ENCODE assay signal across 1 cellular context in genomic region chr5:56085205-56085604, GRCh38.
A peak's percentile ranks its signal among the peaks of the same experiment; 100 is the strongest.
TF ChIP-seq lines count a peak whose summit lies in the region.

No MANE protein-coding gene starts in this region.

TF ChIP-seq in K562, 482 proteins besides CTCF, POLR2A, EP300 and RAD21 (continued from another document and continues in another):
- TF ChIP-seq ARID3A (IDR thresholded peaks at IDR 0.05; ENCODE audit: borderline replicate concordance, low read depth, low read length) (peak; percentile 44; the same call in 1 of the 2 replicates), ZNF639 (CRISPR knock-in tag; conservative IDR thresholded peaks at IDR 0.05 in 1 of 2, IDR thresholded peaks at IDR 0.05 in 1 of 2) (0 out of 4 replicates have a peak, but pooled peaks of 1 of the 2 experiments have one; percentile 54), ATF7 (IDR thresholded peaks at IDR 0.05) (peak; percentile 91), NRF1 (conservative IDR thresholded peaks at IDR 0.05 in 1 of 2, IDR thresholded peaks at IDR 0.05 in 1 of 2) (peak; percentile 12 to 16; a peak in 1 of 4 replicates), HDAC2 (IDR thresholded peaks at IDR 0.05) (peak; percentile 61; the same call in 1 of the 2 replicates), RBM34 (IDR thresholded peaks at IDR 0.05; ENCODE audit: borderline replicate concordance, insufficient read depth, low read length) (no peak), PTRF (tag; IDR thresholded peaks at IDR 0.05) (no peak), TEAD1 (CRISPR knock-in tag; IDR thresholded peaks at IDR 0.05) (peak in 1 of 2 experiments; percentile 25; a peak in 1 of 4 replicates), ZBTB17 (CRISPR knock-in tag; IDR thresholded peaks at IDR 0.05) (no peak), DPF2 (IDR thresholded peaks at IDR 0.05) (peak; percentile 72; the same call in 1 of the 2 replicates), ZBTB5 (IDR thresholded peaks at IDR 0.05) (no peak), ZNF24 (IDR thresholded peaks at IDR 0.05) (no peak), ARID1B (IDR thresholded peaks at IDR 0.05) (peak; percentile 87), FOXK2 (conservative IDR thresholded peaks at IDR 0.05 in 1 of 2, IDR thresholded peaks at IDR 0.05 in 1 of 2; ENCODE audit: low read depth in 2 of 2) (peak; percentile 42 to 60; a peak in 1 of 4 replicates), ZNF324 (CRISPR knock-in tag; IDR thresholded peaks at IDR 0.05) (no peak), LEF1 (IDR thresholded peaks at IDR 0.05) (peak; percentile 76; the same call in 1 of the 2 replicates), SOX6 (IDR thresholded peaks at IDR 0.05) (peak; percentile 95), PYGO2 (tag; IDR thresholded peaks at IDR 0.05) (peak; percentile 74; the same call in 1 of the 2 replicates), HMGN3 (IDR thresholded peaks at IDR 0.05; ENCODE audit: borderline replicate concordance, extremely low read depth, insufficient read length, low read depth, low read length) (peak; percentile 35), NCOA1 (IDR thresholded peaks at IDR 0.05; ENCODE audit: low read depth) (peak; percentile 90), ZNF507 (tag; conservative IDR thresholded peaks at IDR 0.05) (no peak), ID3 (CRISPR knock-in tag; IDR thresholded peaks at IDR 0.05) (no peak), ID3 (tag; IDR thresholded peaks at IDR 0.05) (peak; percentile 81), FOSL1 (tag; conservative IDR thresholded peaks at IDR 0.05) (peak; percentile 70), ZEB2 (IDR thresholded peaks at IDR 0.05) (peak; percentile 49; the same call in 1 of the 2 replicates), HDAC6 (IDR thresholded peaks at IDR 0.05; ENCODE audit: low read depth, low read length) (no peak), KDM1A (IDR thresholded peaks at IDR 0.05) (peak; percentile 44 to 58; a peak in 2 of 4 replicates), MTA1 (IDR thresholded peaks at IDR 0.05; ENCODE audit: borderline replicate concordance) (peak; percentile 80; the same call in 1 of the 2 replicates), ZC3H4 (CRISPR knock-in tag; IDR thresholded peaks at IDR 0.05; ENCODE audit: borderline replicate concordance) (no peak), CTBP1 (IDR thresholded peaks at IDR 0.05; ENCODE audit: borderline replicate concordance) (peak; percentile 77), TCF3 (CRISPR knock-in tag; IDR thresholded peaks at IDR 0.05) (peak; percentile 57), CBFA2T3 (IDR thresholded peaks at IDR 0.05) (peak; percentile 61), U2AF2 (optimal IDR thresholded peaks at IDR 0.05; ENCODE audit: low read depth, low read length) (no peak), NCOA2 (IDR thresholded peaks at IDR 0.05; ENCODE audit: partially characterized antibody in 2 of 2) (peak; percentile 49 to 54), CEBPG (CRISPR knock-in tag; IDR thresholded peaks at IDR 0.05) (no peak), CEBPG (tag; conservative IDR thresholded peaks at IDR 0.05 in 1 of 2, IDR thresholded peaks at IDR 0.05 in 1 of 2) (peak in 1 of 2 experiments; percentile 56; a peak in 1 of 4 replicates), JUND (IDR thresholded peaks at IDR 0.05; ENCODE audit: borderline replicate concordance, low read depth, low read length) (peak; percentile 47), JUND (tag; IDR thresholded peaks at IDR 0.05; ENCODE audit: borderline replicate concordance, low read depth, low read length) (peak; percentile 84; the same call in 2 of the 3 replicates), ZNF766 (CRISPR knock-in tag; conservative IDR thresholded peaks at IDR 0.05) (peak; percentile 57; the same call in 1 of the 2 replicates), MAZ (CRISPR knock-in tag; conservative IDR thresholded peaks at IDR 0.05 in 1 of 2, IDR thresholded peaks at IDR 0.05 in 1 of 2) (peak in 1 of 2 experiments; percentile 41; a peak in 1 of 4 replicates), HES1 (IDR thresholded peaks at IDR 0.05; ENCODE audit: low read depth) (peak; percentile 91), TEAD4 (IDR thresholded peaks at IDR 0.05; ENCODE audit: low read length) (peak; percentile 75; the same call in 1 of the 2 replicates), TEAD4 (CRISPR knock-in tag; IDR thresholded peaks at IDR 0.05; ENCODE audit: borderline replicate concordance) (no peak), NCOR1 (IDR thresholded peaks at IDR 0.05) (peak; percentile 78), ATF1 (CRISPR knock-in tag; IDR thresholded peaks at IDR 0.05) (no peak), ATF1 (tag; IDR thresholded peaks at IDR 0.05) (peak; percentile 67), CCNT2 (IDR thresholded peaks at IDR 0.05; ENCODE audit: borderline replicate concordance, extremely low read depth, insufficient read length, low read depth, low read length) (peak; percentile 86), BCLAF1 (IDR thresholded peaks at IDR 0.05; ENCODE audit: borderline replicate concordance in 1 of 2, control insufficient read depth in 1 of 2, low read depth in 2 of 2, low read length in 1 of 2) (no peak), AFF1 (IDR thresholded peaks at IDR 0.05; ENCODE audit: low read depth in 1 of 2, partially characterized antibody in 2 of 2) (peak; percentile 48 to 76), NEUROD1 (IDR thresholded peaks at IDR 0.05; ENCODE audit: borderline replicate concordance, low read depth, low read length, partially characterized antibody) (no peak), RBFOX2 (IDR thresholded peaks at IDR 0.05; ENCODE audit: low read depth, low read length) (no peak), NFE2 (IDR thresholded peaks at IDR 0.05; ENCODE audit: low read depth) (peak; percentile 11; the same call in 1 of the 2 replicates), MTA2 (IDR thresholded peaks at IDR 0.05; ENCODE audit: low read depth) (0 out of 2 replicates have a peak, but pooled peaks have one; percentile 47), ZNF217 (CRISPR knock-in tag; IDR thresholded peaks at IDR 0.05) (no peak), MNT (conservative IDR thresholded peaks at IDR 0.05) (0 out of 4 replicates have a peak, but pooled peaks of 1 of the 2 experiments have one; percentile 23), ZNF584 (CRISPR knock-in tag; IDR thresholded peaks at IDR 0.05; ENCODE audit: low read depth) (0 out of 2 replicates have a peak, but pooled peaks have one; percentile 50), POLR2AphosphoS2 (IDR thresholded peaks at IDR 0.05; ENCODE audit: low read length) (no peak), MTF1 (CRISPR knock-in tag; IDR thresholded peaks at IDR 0.05; ENCODE audit: borderline replicate concordance) (no peak), MEIS2 (IDR thresholded peaks at IDR 0.05; ENCODE audit: partially characterized antibody) (peak; percentile 100), SMARCE1 (IDR thresholded peaks at IDR 0.05) (peak; percentile 78; the same call in 1 of the 2 replicates)
